In the genomic region with DNA sequence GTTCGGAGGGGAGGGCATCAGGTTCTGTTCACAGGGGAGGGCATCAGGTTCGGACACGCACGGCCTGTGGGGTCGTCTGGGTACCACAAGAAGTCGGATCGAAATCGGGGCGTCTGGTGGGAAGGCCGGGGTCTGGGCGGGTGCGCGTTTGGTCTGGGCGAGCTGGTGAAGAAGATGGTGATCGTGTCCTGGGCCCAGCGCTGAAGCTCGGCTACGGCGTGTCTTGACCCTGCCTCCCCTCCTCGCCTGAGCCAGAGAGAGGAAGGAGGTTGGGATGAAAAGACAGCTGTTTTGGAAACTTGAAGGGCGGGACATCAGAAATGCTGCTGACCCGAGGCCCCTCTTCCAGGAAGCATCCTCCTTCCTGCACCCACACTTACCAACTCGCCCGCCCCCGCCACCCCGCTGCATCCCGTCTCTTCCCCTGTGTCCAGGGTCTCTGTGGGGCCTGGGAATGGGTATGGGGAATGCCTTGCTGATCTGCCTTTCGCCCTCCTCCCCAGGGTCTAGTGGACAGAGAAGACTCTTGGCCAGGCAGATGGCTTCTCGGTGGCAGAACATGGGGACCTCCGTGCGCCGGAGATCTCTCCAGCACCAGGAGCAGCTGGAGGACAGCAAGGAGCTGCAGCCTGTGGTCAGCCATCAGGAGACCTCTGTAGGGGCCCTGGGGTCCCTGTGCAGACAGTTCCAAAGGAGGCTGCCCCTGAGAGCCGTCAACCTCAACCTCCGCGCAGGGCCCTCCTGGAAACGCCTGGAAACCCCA, we compare ENCODE assay signal across 8 cellular contexts. TPM values are rescaled to one million over a fixed set of nuclear protein-coding genes. Genes with fewer than 3 reads are reported as not detected.
A peak's percentile ranks its signal among the peaks of the same experiment; 100 is the strongest.
DNase-seq lines count a peak whose midpoint lies in the region; ATAC-seq and TF ChIP-seq lines count a peak whose summit lies in the region.

No MANE protein-coding gene starts in this region.

- DNase-seq in HFFc6 = no peak
- peak; percentile 31 for DNase-seq in stimulated activated CD8-positive, alpha-beta memory T cell treated with anti-CD3 and anti-CD28 coated beads, Interleukin-4, amount 100 ng/mL, for 48 hours
- no peak for DNase-seq in OCI-M2 (lab: John Stamatoyannopoulos, UW; ENCODE audit: unreplicated experiment)
- no peak for DNase-seq in NCI-H128 (lab: John Stamatoyannopoulos, UW; ENCODE audit: unreplicated experiment)
- DNase-seq in left colon = no peak
- no peak for DNase-seq in glomerular visceral epithelial cell (ENCODE audit: extremely low spot score)

- peak overlapping the region; percentile 92 for H3K4me3 ChIP-seq in iPS-18a (ENCODE audit: low read length)

- 0 out of 2 replicates have a peak, but pooled peaks cover 3% of the 10 kb centered on the region for H3K36me3 Mint-ChIP-seq in HFFc6 (ENCODE audit: low read depth)
- H3K36me3 Mint-ChIP-seq in activated T-helper 17 cell treated with anti-CD3 and anti-CD28 coated beads, Interleukin-2, amount 50 U/mL, for 72 hours (ENCODE audit: low read depth) = no peaks in the 10 kb centered on the region

- H3K9me3 Mint-ChIP-seq in HFFc6 = no peaks in the 10 kb centered on the region
- no peaks in the 10 kb centered on the region for H3K9me3 Mint-ChIP-seq in activated T-helper 17 cell treated with anti-CD3 and anti-CD28 coated beads, Interleukin-2, amount 50 U/mL, for 72 hours

- H3K4me1 ChIP-seq in iPS-18a (ENCODE audit: control insufficient read depth, low read depth, low read length) = peaks cover 28% of the 10 kb centered on the region

- H3K27me3 Mint-ChIP-seq in HFFc6 (ENCODE audit: insufficient read depth) = peaks cover 3% of the 10 kb centered on the region
- peaks cover under 1% of the 10 kb centered on the region for H3K27me3 Mint-ChIP-seq in activated T-helper 17 cell treated with anti-CD3 and anti-CD28 coated beads, Interleukin-2, amount 50 U/mL, for 72 hours

- peak overlapping the region; percentile 88 for H3K9ac ChIP-seq in iPS-18a (ENCODE audit: low read length)

- no peak for TF ChIP-seq CTCF in HFFc6 (IDR thresholded peaks at IDR 0.05)

- peak overlapping the region; percentile 97 for H3K4me3 Mint-ChIP-seq in HFFc6
- H3K4me3 Mint-ChIP-seq in activated T-helper 17 cell treated with anti-CD3 and anti-CD28 coated beads, Interleukin-2, amount 50 U/mL, for 72 hours = peak overlapping the region; percentile 89

- H3K4me1 Mint-ChIP-seq in HFFc6 (ENCODE audit: low read depth) = peaks cover 33% of the 10 kb centered on the region
- H3K4me1 Mint-ChIP-seq in activated T-helper 17 cell treated with anti-CD3 and anti-CD28 coated beads, Interleukin-2, amount 50 U/mL, for 72 hours = peaks cover 14% of the 10 kb centered on the region

- H3K27me3 ChIP-seq in iPS-18a (ENCODE audit: control insufficient read depth, insufficient read depth, low read length) = no peaks in the 10 kb centered on the region

- H3K9me3 ChIP-seq in iPS-18a (ENCODE audit: control insufficient read depth, low read depth, low read length) = no peaks in the 10 kb centered on the region

- peaks cover 44% of the 10 kb centered on the region for H3K36me3 ChIP-seq in iPS-18a (ENCODE audit: control insufficient read depth, low read depth, low read length)

- no peak for ATAC-seq in activated T-helper 17 cell treated with anti-CD3 and anti-CD28 coated beads, Interleukin-2, amount 50 U/mL, for 72 hours (replicated peaks)
- no peak for ATAC-seq in left colon

- intact Hi-C loops in left colon (cut with DNase I, micrococcal nuclease) = no loop called here

- H3K27ac ChIP-seq in iPS-18a (ENCODE audit: low read length) = peak overlapping the region; percentile 48

- peak overlapping the region; percentile 76 for H3K27ac Mint-ChIP-seq in HFFc6
- H3K27ac Mint-ChIP-seq in activated T-helper 17 cell treated with anti-CD3 and anti-CD28 coated beads, Interleukin-2, amount 50 U/mL, for 72 hours = peak overlapping the region; percentile 82

RNA-seq across cellular contexts. Expression of a gene that starts 0.5 kb away (rescaled TPM):
- 10 to 100 TPM; 17.0 to 42.5 (median 38.7) TPM for total RNA-seq in HFFc6 (2021; fragmentation: NEBNext Ultra II Directional; extraction: Animal tissue kit (Norgen Biotek cat#: 25700))
- total RNA-seq in activated T-helper 17 cell treated with anti-CD3 and anti-CD28 coated beads, Interleukin-2, amount 50 U/mL, for 72 hours = 1 to 10 TPM; 5.9 to 7.4 TPM
- total RNA-seq in left colon = 1 to 10 TPM; 2.4 to 7.7 TPM

RNA-seq across cellular contexts. Expression of a gene that starts 9.8 kb away (rescaled TPM):
- not detected for total RNA-seq in HFFc6 (2021; fragmentation: NEBNext Ultra II Directional; extraction: Animal tissue kit (Norgen Biotek cat#: 25700))
- total RNA-seq in activated T-helper 17 cell treated with anti-CD3 and anti-CD28 coated beads, Interleukin-2, amount 50 U/mL, for 72 hours = not detected
- not detected for total RNA-seq in left colon
